In the genomic region with DNA sequence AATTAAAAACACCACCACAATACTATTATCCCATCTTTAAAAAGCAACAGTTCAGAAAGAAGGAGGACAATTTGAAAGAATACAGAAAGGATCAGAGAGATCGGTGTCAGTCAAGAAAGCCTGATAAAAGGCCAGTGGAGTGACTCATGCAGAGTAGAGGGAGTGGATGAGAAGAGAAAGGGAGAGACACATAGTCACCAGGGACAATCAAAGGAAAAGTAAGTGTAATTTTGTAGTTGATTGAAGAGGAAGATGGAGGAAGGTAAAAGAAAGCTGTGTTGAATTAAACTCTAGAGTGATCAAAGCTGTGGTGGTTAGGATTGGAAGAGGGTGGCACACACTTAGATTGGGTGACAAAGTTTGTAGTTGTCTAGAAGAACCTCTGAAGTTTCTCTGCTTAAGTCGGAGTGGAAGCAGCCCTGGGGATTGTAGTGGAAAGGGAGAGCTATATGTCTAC, we compare ENCODE assay signal across 10 cellular contexts. TPM values are rescaled to one million over a fixed set of nuclear protein-coding genes. Genes with fewer than 3 reads are reported as not detected.
DNase-seq lines count a peak whose midpoint lies in the region; TF ChIP-seq lines count a peak whose summit lies in the region.
"Had no signal": no experiment of that assay in that cellular context is flagged by ENCODE, and none has a peak within 500 bp of the region (broad histone marks: within the 10 kb centered on the region; RNA-seq: fewer than 3 reads in every experiment).

No MANE protein-coding gene starts in this region.

- no peaks in the 10 kb centered on the region for H3K27me3 Mint-ChIP-seq in nephron (ENCODE audit: low read depth)
- H3K27me3 Mint-ChIP-seq: dendritic cell treated with granulocyte-macrophage colony-stimulating factor and Interleukin-4, amounts not matched to agents 40 ng/mL and 50 ng/mL, for 4 days had no signal

- H3K4me3 Mint-ChIP-seq in nephron = no peak overlapping the region
- H3K4me3 Mint-ChIP-seq: dendritic cell treated with granulocyte-macrophage colony-stimulating factor and Interleukin-4, amounts not matched to agents 40 ng/mL and 50 ng/mL, for 4 days had no signal

- H3K36me3 ChIP-seq in ectodermal cell (ENCODE audit: control insufficient read depth, insufficient read depth, low read length) = no peaks in the 10 kb centered on the region
- H3K36me3 ChIP-seq in tibial artery = no peaks in the 10 kb centered on the region

- H3K36me3 Mint-ChIP-seq in nephron (ENCODE audit: low read depth) = peaks cover 13% of the 10 kb centered on the region

- no peaks in the 10 kb centered on the region for H3K9me3 Mint-ChIP-seq in nephron
- H3K9me3 Mint-ChIP-seq: dendritic cell treated with granulocyte-macrophage colony-stimulating factor and Interleukin-4, amounts not matched to agents 40 ng/mL and 50 ng/mL, for 4 days had no signal

- TF ChIP-seq CTCF in nephron (IDR thresholded peaks at IDR 0.05; ENCODE audit: unreplicated experiment in 3 of 3) (no peak), tibial artery (IDR thresholded peaks at IDR 0.05) (no peak)

- H3K4me1 ChIP-seq in ectodermal cell (ENCODE audit: control insufficient read depth, insufficient read depth, low read length) (peaks cover 13% of the 10 kb centered on the region), tibial artery (peaks cover 4 to 80% (median 34%) of the 10 kb centered on the region in 4 donors)

- 71% methylated on average over 2 of the region's 2 CpGs for WGBS in ectodermal cell, 2 experiments

- no peaks in the 10 kb centered on the region for H3K27me3 ChIP-seq in ectodermal cell (ENCODE audit: control insufficient read depth, insufficient read depth, low read length, poor library complexity, severe bottlenecking)
- H3K27me3 ChIP-seq in tibial artery = no peaks in the 10 kb centered on the region

- DNase-seq in GM03348 (ENCODE audit: low spot score) (peak; percentile 36), OCI-M1 (lab: John Stamatoyannopoulos, UW) (peak; percentile 59), A172 (ENCODE audit: low spot score) (no peak), midbrain (lab: John Stamatoyannopoulos, UW) (no peak), tibial artery (no peak), amygdala (lab: John Stamatoyannopoulos, UW) (no peak)
- DNase-seq: stimulated activated CD4-positive, alpha-beta T cell treated with anti-CD3 and anti-CD28 coated beads, Interleukin-4, amount 100 ng/mL, for 1 hour had no signal

- peak overlapping the region; percentile 5 to 8 (median 5) for H3K27ac Mint-ChIP-seq in nephron
- H3K27ac Mint-ChIP-seq: dendritic cell treated with granulocyte-macrophage colony-stimulating factor and Interleukin-4, amounts not matched to agents 40 ng/mL and 50 ng/mL, for 4 days had no signal

- peak overlapping the region; percentile 26 for H3K27ac ChIP-seq in ectodermal cell (ENCODE audit: insufficient read depth, low read depth, low read length, poor library complexity, severe bottlenecking)
- peak overlapping the region in 1 of 2 donors; percentile 18 for H3K27ac ChIP-seq in tibial artery

- H3K4me3 ChIP-seq in ectodermal cell (ENCODE audit: insufficient read depth, low read depth, low read length) (no peak overlapping the region), tibial artery (no peak overlapping the region)

- intact Hi-C loops in tibial artery (cut with DNase I; ENCODE audit: low total_unique reads) = no loop called here

- H3K4me1 Mint-ChIP-seq in nephron = peaks cover 48% of the 10 kb centered on the region

- H3K9me3 ChIP-seq in ectodermal cell (ENCODE audit: control insufficient read depth, low read length) (no peaks in the 10 kb centered on the region), tibial artery (no peaks in the 10 kb centered on the region)

RNA-seq across cellular contexts. Expression of a gene that starts 14.1 kb away (rescaled TPM):
- 57.6 TPM for polyA plus RNA-seq in ectodermal cell (2013, experiment 1 of 4)
- polyA plus RNA-seq in ectodermal cell (2013, experiment 2 of 4) = 56.2 TPM
- polyA plus RNA-seq in ectodermal cell (2013, experiment 3 of 4) = 35.6 TPM
- polyA plus RNA-seq in ectodermal cell (2013, experiment 4 of 4) = 42.8 TPM
- total RNA-seq in A172 (2014; rRNA removed; shearing (Covaris generic)) = 14.0 and 19.3 TPM in 2 replicates

RNA-seq across cellular contexts. Expression of a gene that starts 39.9 kb away (rescaled TPM):
- polyA plus RNA-seq in ectodermal cell (2013, experiment 1 of 4) = 0.44 TPM
- polyA plus RNA-seq in ectodermal cell (2013, experiment 2 of 4) = 0.20 TPM
- 0.21 TPM for polyA plus RNA-seq in ectodermal cell (2013, experiment 3 of 4)
- 0.28 TPM for polyA plus RNA-seq in ectodermal cell (2013, experiment 4 of 4)
- total RNA-seq in A172 (2014; rRNA removed; shearing (Covaris generic)) = not detected in 2 replicates

Comparison
In these comparisons a context has a peak if more than half of its experiments do, and no peak if none do; other contexts are left out.
1. DNase-seq: peak in GM03348 (single experiment) and OCI-M1 (single experiment); none in A172 (single experiment), midbrain (single experiment), tibial artery (0 of 2) and amygdala (0 of 56).